1 cellular context compared by ENCODE assay signal in the genomic region with DNA sequence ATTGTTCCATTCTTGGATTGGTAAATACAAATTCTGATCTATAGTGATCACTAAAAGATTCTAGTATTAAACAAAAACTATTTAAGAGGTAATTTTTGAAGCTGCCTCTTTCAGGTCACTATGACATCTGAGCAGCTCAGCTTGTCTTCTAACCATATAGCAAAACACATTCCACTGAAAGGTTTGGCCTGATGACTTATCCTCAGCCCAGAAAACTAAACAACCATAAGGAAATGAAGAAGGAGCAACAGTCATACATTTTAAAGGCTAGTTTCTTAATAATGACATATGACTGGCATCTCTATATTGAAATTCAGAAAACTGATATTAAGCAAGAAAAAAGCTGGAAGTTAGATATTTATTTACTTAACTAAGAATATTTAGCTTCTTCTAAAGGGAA.
TF ChIP-seq lines count a peak whose summit lies in the region.

No MANE protein-coding gene starts in this region.

TF ChIP-seq in IMR-90, 13 proteins besides CTCF, POLR2A, EP300 and RAD21 (continued from another document):
- TF ChIP-seq, protein P1, sequence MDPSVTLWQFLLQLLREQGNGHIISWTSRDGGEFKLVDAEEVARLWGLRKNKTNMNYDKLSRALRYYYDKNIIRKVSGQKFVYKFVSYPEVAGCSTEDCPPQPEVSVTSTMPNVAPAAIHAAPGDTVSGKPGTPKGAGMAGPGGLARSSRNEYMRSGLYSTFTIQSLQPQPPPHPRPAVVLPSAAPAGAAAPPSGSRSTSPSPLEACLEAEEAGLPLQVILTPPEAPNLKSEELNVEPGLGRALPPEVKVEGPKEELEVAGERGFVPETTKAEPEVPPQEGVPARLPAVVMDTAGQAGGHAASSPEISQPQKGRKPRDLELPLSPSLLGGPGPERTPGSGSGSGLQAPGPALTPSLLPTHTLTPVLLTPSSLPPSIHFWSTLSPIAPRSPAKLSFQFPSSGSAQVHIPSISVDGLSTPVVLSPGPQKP (IDR thresholded peaks at IDR 0.05; ENCODE audit: borderline replicate concordance, low read depth, low read length): no peak
- TF ChIP-seq CEBPB (IDR thresholded peaks at IDR 0.05; ENCODE audit: low read depth, low read length): peak; percentile 32; the same call in 1 of the 2 replicates
- no peak for TF ChIP-seq SMC3 (IDR thresholded peaks at IDR 0.05; ENCODE audit: low read depth, low read length)
- TF ChIP-seq USF2 (IDR thresholded peaks at IDR 0.05; ENCODE audit: low read depth, low read length): no peak
